Comparison of ENCODE assay signal across 8 cellular contexts in the genomic region with DNA sequence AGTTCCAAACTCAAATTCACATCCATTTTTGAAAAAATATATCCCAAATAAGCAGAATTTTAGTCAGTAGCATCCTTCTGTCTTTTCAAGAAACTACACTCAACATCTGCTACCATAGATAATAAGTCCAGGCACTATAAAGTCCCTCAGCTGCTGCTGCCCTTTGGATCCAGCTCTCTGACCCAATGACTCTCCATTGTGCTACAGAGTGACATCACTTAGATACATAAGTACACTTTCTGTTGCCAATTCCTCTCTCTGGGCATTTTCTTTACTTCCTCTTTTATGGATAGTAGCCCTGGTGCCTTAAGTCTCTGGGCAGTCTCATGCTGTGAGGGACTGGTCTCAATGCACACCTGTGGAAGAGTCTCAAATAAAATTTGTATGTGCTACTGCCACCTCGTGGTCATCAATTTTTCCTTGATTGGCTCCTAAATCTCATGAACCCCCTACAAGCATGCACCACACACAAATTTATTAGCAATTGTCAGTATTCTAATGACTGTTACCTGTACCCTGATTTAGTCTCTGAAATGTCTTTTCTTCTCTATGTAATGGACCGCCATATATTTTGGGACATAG.
A peak's percentile ranks its signal among the peaks of the same experiment; 100 is the strongest.
DNase-seq lines count a peak whose midpoint lies in the region; ATAC-seq and TF ChIP-seq lines count a peak whose summit lies in the region.

No MANE protein-coding gene starts in this region.

- TF ChIP-seq POLR2A in erythroblast (IDR thresholded peaks at IDR 0.05; ENCODE audit: low read length) (no peak), testis (IDR thresholded peaks at IDR 0.05) (no peak)

- H3K9me3 ChIP-seq in testis: no peaks in the 10 kb centered on the region

- H3K27me3 ChIP-seq in testis: no peaks in the 10 kb centered on the region

- intact Hi-C loops in testis (cut with DNase I; ENCODE audit: low total_unique reads): no loop called here

- H3K36me3 ChIP-seq in testis (ENCODE audit: low read depth, missing control alignments): no peaks in the 10 kb centered on the region

- TF ChIP-seq CTCF in testis (IDR thresholded peaks at IDR 0.05): peak in 1 of 3 experiments; percentile 17

- H3K4me1 ChIP-seq in testis: no peaks in the 10 kb centered on the region

- peak; percentile 10 for DNase-seq in stimulated activated CD4-positive, alpha-beta T cell treated with anti-CD3 and anti-CD28 coated beads, Interleukin-15, amount 100 ng/mL, for 24 hours
- DNase-seq in stimulated activated CD4-positive, alpha-beta T cell treated with anti-CD3 and anti-CD28 coated beads, Interleukin-4, amount 100 ng/mL, for 24 hours: no peak
- DNase-seq in NCI-H2107 treated with DMSO at 0.1 percent for 48 hours (lab: John Stamatoyannopoulos, UW; ENCODE audit: unreplicated experiment): peak; percentile 20
- DNase-seq in erythroblast (lab: John Stamatoyannopoulos, UW): peak; percentile 9 to 51
- peak; percentile 32 for DNase-seq in testis
- no peak for DNase-seq in dedifferentiated amniotic fluid mesenchymal stem cell (ENCODE audit: extremely low spot score)

- no peak overlapping the region for H3K4me3 ChIP-seq in testis

- WGBS in testis, 2 donors: 52 to 59% methylated on average over 2 of the region's 2 CpGs

- peak; percentile 91 for ATAC-seq in HG02642 (IDR thresholded peaks at IDR 0.05; ENCODE audit: poor library complexity, unreplicated experiment)
- no peak for ATAC-seq in HG03196 (IDR thresholded peaks at IDR 0.05; ENCODE audit: unreplicated experiment)

- H3K27ac ChIP-seq in testis: no peak overlapping the region

Comparison
In these comparisons a context has a peak if more than half of its experiments do, and no peak if none do; other contexts are left out.
1. DNase-seq: peak in stimulated activated CD4-positive, alpha-beta T cell treated with anti-CD3 and anti-CD28 coated beads, Interleukin-15, amount 100 ng/mL, for 24 hours (single experiment), NCI-H2107 treated with DMSO at 0.1 percent for 48 hours (single experiment), erythroblast (2 of 2) and testis (single experiment); none in stimulated activated CD4-positive, alpha-beta T cell treated with anti-CD3 and anti-CD28 coated beads, Interleukin-4, amount 100 ng/mL, for 24 hours (single experiment) and dedifferentiated amniotic fluid mesenchymal stem cell (single experiment).